Comparison of ENCODE assay signal across 17 cellular contexts in the genomic region with DNA sequence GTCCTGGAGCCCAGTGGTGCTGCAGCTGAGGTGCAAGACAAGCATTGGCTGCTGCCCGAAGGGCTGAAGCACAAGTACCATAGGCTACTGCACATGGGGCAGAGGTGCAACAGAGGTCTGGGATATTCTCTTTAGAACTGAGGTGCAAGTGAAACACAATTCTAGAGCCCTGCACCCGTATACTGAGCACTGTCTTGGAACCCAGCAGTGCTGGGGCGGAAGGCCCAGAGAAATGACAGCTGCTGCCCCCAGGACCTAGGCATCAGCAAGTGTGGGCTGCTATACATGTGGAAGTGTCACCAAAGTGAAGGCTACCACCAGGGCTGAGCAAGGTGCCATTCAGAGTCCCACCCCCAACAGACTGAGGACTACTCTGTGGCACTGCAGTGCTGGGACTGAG.
DNase-seq lines count a peak whose midpoint lies in the region; ATAC-seq and TF ChIP-seq lines count a peak whose summit lies in the region.
"Had no signal": no experiment of that assay in that cellular context is flagged by ENCODE, and none has a peak within 500 bp of the region (broad histone marks: within the 10 kb centered on the region; RNA-seq: fewer than 3 reads in every experiment).

No MANE protein-coding gene starts in this region.

- no peak for TF ChIP-seq EP300 in gastroesophageal sphincter (IDR thresholded peaks at IDR 0.05)

- H3K36me3 ChIP-seq in gastroesophageal sphincter = no peaks in the 10 kb centered on the region
- no peaks in the 10 kb centered on the region for H3K36me3 ChIP-seq in left ventricle myocardium inferior
- H3K36me3 ChIP-seq: HAP-1 had no signal

- H3K4me1 Mint-ChIP-seq in natural killer cell treated with Interleukin-12 subunit alpha and Interleukin-12 subunit beta and Interleukin-15 and Interleukin-18, amount 100 ng/mL, for 72 hours (ENCODE audit: low read depth in 2 of 2) = no peaks in the 10 kb centered on the region
- H3K4me1 Mint-ChIP-seq in natural killer cell = no peaks in the 10 kb centered on the region
- no peaks in the 10 kb centered on the region for H3K4me1 Mint-ChIP-seq in stimulated activated memory B cell treated with anti-CD40 and anti-IgM and Interleukin-4, amounts not matched to agents 10 μg/mL and 1 μg/mL and 100 μg/mL, for 72 hours

- no peak for TF ChIP-seq POLR2A in gastroesophageal sphincter (IDR thresholded peaks at IDR 0.05)

- no peak overlapping the region for H3K27ac Mint-ChIP-seq in natural killer cell treated with Interleukin-12 subunit alpha and Interleukin-12 subunit beta and Interleukin-15 and Interleukin-18, amount 100 ng/mL, for 72 hours
- no peak overlapping the region for H3K27ac Mint-ChIP-seq in natural killer cell
- no peak overlapping the region for H3K27ac Mint-ChIP-seq in stimulated activated memory B cell treated with anti-CD40 and anti-IgM and Interleukin-4, amounts not matched to agents 10 μg/mL and 1 μg/mL and 100 μg/mL, for 72 hours
- H3K27ac Mint-ChIP-seq: CD4-positive, alpha-beta T cell had no signal

- H3K36me3 Mint-ChIP-seq in natural killer cell treated with Interleukin-12 subunit alpha and Interleukin-12 subunit beta and Interleukin-15 and Interleukin-18, amount 100 ng/mL, for 72 hours = no peaks in the 10 kb centered on the region
- no peaks in the 10 kb centered on the region for H3K36me3 Mint-ChIP-seq in natural killer cell
- no peaks in the 10 kb centered on the region for H3K36me3 Mint-ChIP-seq in stimulated activated memory B cell treated with anti-CD40 and anti-IgM and Interleukin-4, amounts not matched to agents 10 μg/mL and 1 μg/mL and 100 μg/mL, for 72 hours

- no peak overlapping the region for H3K4me3 ChIP-seq in gastroesophageal sphincter
- no peak overlapping the region for H3K4me3 ChIP-seq in left ventricle myocardium inferior
- H3K4me3 ChIP-seq: A549, HAP-1 had no signal

- H3K27ac ChIP-seq in gastroesophageal sphincter (no peak overlapping the region), caudate nucleus (ENCODE audit: low read depth, low read length) (no peak overlapping the region), left ventricle myocardium inferior (replicated peaks) (no peak overlapping the region)
- H3K27ac ChIP-seq: 22Rv1, A549, C4-2B had no signal

- WGBS in gastroesophageal sphincter (ENCODE audit: low coverage in 1 of 2), 2 donors = no CpG with 5 or more reads among the region's 3 CpGs

- no peaks in the 10 kb centered on the region for H3K27me3 Mint-ChIP-seq in natural killer cell treated with Interleukin-12 subunit alpha and Interleukin-12 subunit beta and Interleukin-15 and Interleukin-18, amount 100 ng/mL, for 72 hours
- H3K27me3 Mint-ChIP-seq in natural killer cell (ENCODE audit: low read depth in 2 of 2) = no peaks in the 10 kb centered on the region
- no peaks in the 10 kb centered on the region for H3K27me3 Mint-ChIP-seq in stimulated activated memory B cell treated with anti-CD40 and anti-IgM and Interleukin-4, amounts not matched to agents 10 μg/mL and 1 μg/mL and 100 μg/mL, for 72 hours
- H3K27me3 Mint-ChIP-seq: CD4-positive, alpha-beta T cell had no signal

- H3K9me3 Mint-ChIP-seq in natural killer cell treated with Interleukin-12 subunit alpha and Interleukin-12 subunit beta and Interleukin-15 and Interleukin-18, amount 100 ng/mL, for 72 hours = peaks cover 8% of the 10 kb centered on the region
- H3K9me3 Mint-ChIP-seq in natural killer cell = peaks cover 6 to 12% of the 10 kb centered on the region in 2 donors
- H3K9me3 Mint-ChIP-seq in stimulated activated memory B cell treated with anti-CD40 and anti-IgM and Interleukin-4, amounts not matched to agents 10 μg/mL and 1 μg/mL and 100 μg/mL, for 72 hours = peaks cover 5% of the 10 kb centered on the region
- H3K9me3 Mint-ChIP-seq: CD4-positive, alpha-beta T cell had no signal

- no peak for DNase-seq in natural killer cell treated with Interleukin-12 subunit alpha and Interleukin-12 subunit beta and Interleukin-15 and Interleukin-18, amount 100 ng/mL, for 72 hours (ENCODE audit: low spot score)
- DNase-seq in natural killer cell (no peak), SW 1271 (lab: John Stamatoyannopoulos, UW) (no peak), caudate nucleus (lab: John Stamatoyannopoulos, UW) (no peak), left ventricle myocardium inferior (no peak)
- DNase-seq: AML-193; Caco-2; CD4-positive, alpha-beta T cell; DMS79; GDM1; IMR-90 had no signal

- ATAC-seq in natural killer cell treated with Interleukin-12 subunit alpha and Interleukin-12 subunit beta and Interleukin-15 and Interleukin-18, amount 100 ng/mL, for 72 hours = peak; percentile 20 to 36
- no peak for ATAC-seq in natural killer cell
- peak; percentile 10 for ATAC-seq in gastroesophageal sphincter
- ATAC-seq in stimulated activated memory B cell treated with anti-CD40 and anti-IgM and Interleukin-4, amounts not matched to agents 10 μg/mL and 1 μg/mL and 100 μg/mL, for 72 hours = peak; percentile 39
- ATAC-seq: A549 had no signal

- intact Hi-C loops in natural killer cell (cut with micrococcal nuclease) = no loop called here
- intact Hi-C loops in left ventricle myocardium inferior (cut with micrococcal nuclease) = no loop called here

- H3K9me3 ChIP-seq in gastroesophageal sphincter (no peaks in the 10 kb centered on the region), left ventricle myocardium inferior (replicated peaks) (peaks cover 17% of the 10 kb centered on the region)
- H3K9me3 ChIP-seq: A549, Caco-2, HAP-1 had no signal

- H3K4me3 Mint-ChIP-seq in natural killer cell treated with Interleukin-12 subunit alpha and Interleukin-12 subunit beta and Interleukin-15 and Interleukin-18, amount 100 ng/mL, for 72 hours = no peak overlapping the region
- no peak overlapping the region for H3K4me3 Mint-ChIP-seq in natural killer cell
- no peak overlapping the region for H3K4me3 Mint-ChIP-seq in stimulated activated memory B cell treated with anti-CD40 and anti-IgM and Interleukin-4, amounts not matched to agents 10 μg/mL and 1 μg/mL and 100 μg/mL, for 72 hours
- H3K4me3 Mint-ChIP-seq: CD4-positive, alpha-beta T cell had no signal

- H3K27me3 ChIP-seq in gastroesophageal sphincter (no peaks in the 10 kb centered on the region), left ventricle myocardium inferior (ENCODE audit: low read depth) (no peaks in the 10 kb centered on the region)

- TF ChIP-seq CTCF in natural killer cell (IDR thresholded peaks at IDR 0.05) = no peak
- TF ChIP-seq CTCF in gastroesophageal sphincter (IDR thresholded peaks at IDR 0.05) = no peak
- no peak for TF ChIP-seq CTCF in left ventricle myocardium inferior (IDR thresholded peaks at IDR 0.05; ENCODE audit: borderline replicate concordance)

- H3K4me1 ChIP-seq in gastroesophageal sphincter = no peaks in the 10 kb centered on the region
- no peaks in the 10 kb centered on the region for H3K4me1 ChIP-seq in left ventricle myocardium inferior
- H3K4me1 ChIP-seq: A549, Caco-2, HAP-1 had no signal

Comparison
In these comparisons a context has a peak if more than half of its experiments do, and no peak if none do; other contexts are left out.
1. ATAC-seq: peak in natural killer cell treated with Interleukin-12 subunit alpha and Interleukin-12 subunit beta and Interleukin-15 and Interleukin-18, amount 100 ng/mL, for 72 hours (2 of 2), gastroesophageal sphincter (single experiment) and stimulated activated memory B cell treated with anti-CD40 and anti-IgM and Interleukin-4, amounts not matched to agents 10 μg/mL and 1 μg/mL and 100 μg/mL, for 72 hours (single experiment); none in natural killer cell (0 of 3).